24 cellular contexts compared by ENCODE assay signal in the genomic region with DNA sequence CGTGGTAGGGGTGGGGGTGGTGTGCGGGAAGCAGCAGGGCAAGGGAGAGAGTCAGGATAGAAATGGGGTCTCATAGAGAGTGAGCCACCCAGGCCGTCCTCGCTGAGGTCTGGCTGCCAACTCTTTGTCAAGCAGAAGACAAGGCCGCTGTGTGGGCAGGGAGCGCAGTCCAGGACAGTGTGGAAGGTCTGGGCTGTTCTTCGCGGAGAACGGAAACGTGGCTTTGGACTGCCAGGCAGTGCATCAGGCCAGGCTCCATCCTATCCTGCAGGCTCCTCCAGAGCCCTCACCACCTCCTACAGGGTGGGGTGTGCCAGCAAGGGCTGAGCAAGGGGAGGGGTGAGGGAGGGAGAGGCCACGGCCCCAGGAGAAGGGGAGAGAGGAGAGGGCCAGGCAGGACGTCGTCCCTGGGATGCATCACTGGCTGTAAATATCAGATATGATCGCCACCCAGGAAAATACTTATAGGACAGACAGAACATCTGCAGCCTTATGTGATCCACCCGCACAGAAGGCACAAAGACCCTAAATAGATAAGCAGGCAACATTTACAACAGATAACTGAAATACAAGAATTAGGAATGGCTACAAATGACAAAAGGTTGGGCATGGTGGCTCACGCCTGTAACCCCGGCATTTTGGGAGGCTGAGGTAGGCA.
"Had no signal": no experiment of that assay in that cellular context is flagged by ENCODE, and none has a peak within 500 bp of the region (broad histone marks: within the 10 kb centered on the region; RNA-seq: fewer than 3 reads in every experiment).

No MANE protein-coding gene starts in this region.

- H3K4me3 ChIP-seq: esophagus squamous epithelium, heart left ventricle, stomach, suprapubic skin, transverse colon had no signal

- H3K79me2 ChIP-seq: parathyroid adenoma had no signal

- H3K9ac ChIP-seq: parathyroid adenoma had no signal

- ATAC-seq: effector memory CD8-positive, alpha-beta T cell; left cardiac atrium; natural killer cell treated with Interleukin-12 subunit alpha and Interleukin-12 subunit beta and Interleukin-15 and Interleukin-18, amount 100 ng/mL, for 72 hours; sciatic nerve; stimulated activated memory B cell treated with anti-CD40 and anti-IgM and Interleukin-4, amounts not matched to agents 10 μg/mL and 1 μg/mL and 100 μg/mL, for 72 hours; T-helper 17 cell had no signal

- H3K4me1 Mint-ChIP-seq: activated CD4-positive, alpha-beta memory T cell treated with anti-CD3 and anti-CD28 coated beads, Interleukin-2, amount 10 ng/mL, durations not matched to agents 7 days and 5 days; activated naive CD4-positive, alpha-beta T cell treated with anti-CD3 and anti-CD28 coated beads, Interleukin-2, amount 10 ng/mL, durations not matched to agents 7 days and 5 days; memory B cell; stimulated activated memory B cell treated with anti-CD40 and anti-IgM and Interleukin-4, amounts not matched to agents 10 μg/mL and 1 μg/mL and 100 μg/mL, for 72 hours had no signal

- H3K36me3 ChIP-seq: stomach, suprapubic skin, transverse colon had no signal

- DNase-seq: activated CD4-positive, alpha-beta memory T cell treated with anti-CD3 and anti-CD28 coated beads, Interleukin-2, amount 10 ng/mL, durations not matched to agents 7 days and 5 days; activated CD4-positive, alpha-beta T cell treated with anti-CD3 and anti-CD28 coated beads for 48 hours; activated effector memory CD4-positive, alpha-beta T cell treated with anti-CD3 and anti-CD28 coated beads, Interleukin-2, amount 50 U/mL, for 16 hours; activated naive CD4-positive, alpha-beta T cell treated with anti-CD3 and anti-CD28 coated beads, Interleukin-2, amount 10 ng/mL, durations not matched to agents 7 days and 5 days; anterior cingulate cortex; dermis blood vessel endothelial cell; effector memory CD8-positive, alpha-beta T cell; esophagus squamous epithelium; left cardiac atrium; small intestine; stimulated activated CD4-positive, alpha-beta T cell treated with anti-CD3 and anti-CD28 coated beads, Interleukin-2, amount 100 ng/mL, for 24 hours; stomach; T-helper 17 cell; transverse colon had no signal

- H3K27me3 Mint-ChIP-seq: brain had no signal

- H3K27me3 ChIP-seq: transverse colon had no signal

- H3K4me1 ChIP-seq: heart left ventricle, parathyroid adenoma, transverse colon had no signal

- H3K36me3 Mint-ChIP-seq: activated naive CD4-positive, alpha-beta T cell treated with anti-CD3 and anti-CD28 coated beads, Interleukin-2, amount 10 ng/mL, durations not matched to agents 7 days and 5 days; natural killer cell treated with Interleukin-12 subunit alpha and Interleukin-12 subunit beta and Interleukin-15 and Interleukin-18, amount 100 ng/mL, for 72 hours had no signal

- H2AFZ ChIP-seq: parathyroid adenoma had no signal

- H3K4me3 Mint-ChIP-seq: activated CD4-positive, alpha-beta memory T cell treated with anti-CD3 and anti-CD28 coated beads, Interleukin-2, amount 10 ng/mL, durations not matched to agents 7 days and 5 days; activated naive CD4-positive, alpha-beta T cell treated with anti-CD3 and anti-CD28 coated beads, Interleukin-2, amount 10 ng/mL, durations not matched to agents 7 days and 5 days; brain; effector memory CD8-positive, alpha-beta T cell; memory B cell; natural killer cell treated with Interleukin-12 subunit alpha and Interleukin-12 subunit beta and Interleukin-15 and Interleukin-18, amount 100 ng/mL, for 72 hours; stimulated activated memory B cell treated with anti-CD40 and anti-IgM and Interleukin-4, amounts not matched to agents 10 μg/mL and 1 μg/mL and 100 μg/mL, for 72 hours; T-helper 17 cell had no signal

- H3K9me3 ChIP-seq: esophagus squamous epithelium, heart left ventricle, stomach, suprapubic skin, transverse colon had no signal

- H3K27ac ChIP-seq: esophagus squamous epithelium, heart left ventricle, parathyroid adenoma, stomach, suprapubic skin, transverse colon had no signal

- H3K9me3 Mint-ChIP-seq: activated CD4-positive, alpha-beta memory T cell treated with anti-CD3 and anti-CD28 coated beads, Interleukin-2, amount 10 ng/mL, durations not matched to agents 7 days and 5 days; activated naive CD4-positive, alpha-beta T cell treated with anti-CD3 and anti-CD28 coated beads, Interleukin-2, amount 10 ng/mL, durations not matched to agents 7 days and 5 days; brain; effector memory CD8-positive, alpha-beta T cell; memory B cell; natural killer cell treated with Interleukin-12 subunit alpha and Interleukin-12 subunit beta and Interleukin-15 and Interleukin-18, amount 100 ng/mL, for 72 hours; stimulated activated memory B cell treated with anti-CD40 and anti-IgM and Interleukin-4, amounts not matched to agents 10 μg/mL and 1 μg/mL and 100 μg/mL, for 72 hours had no signal

- FAIRE-seq: islet of Langerhans, small intestine, urothelium cell line had no signal

- H3K27ac Mint-ChIP-seq: activated CD4-positive, alpha-beta memory T cell treated with anti-CD3 and anti-CD28 coated beads, Interleukin-2, amount 10 ng/mL, durations not matched to agents 7 days and 5 days; activated naive CD4-positive, alpha-beta T cell treated with anti-CD3 and anti-CD28 coated beads, Interleukin-2, amount 10 ng/mL, durations not matched to agents 7 days and 5 days; effector memory CD8-positive, alpha-beta T cell; memory B cell; natural killer cell treated with Interleukin-12 subunit alpha and Interleukin-12 subunit beta and Interleukin-15 and Interleukin-18, amount 100 ng/mL, for 72 hours; stimulated activated memory B cell treated with anti-CD40 and anti-IgM and Interleukin-4, amounts not matched to agents 10 μg/mL and 1 μg/mL and 100 μg/mL, for 72 hours; T-helper 17 cell had no signal
